In the genomic region with DNA sequence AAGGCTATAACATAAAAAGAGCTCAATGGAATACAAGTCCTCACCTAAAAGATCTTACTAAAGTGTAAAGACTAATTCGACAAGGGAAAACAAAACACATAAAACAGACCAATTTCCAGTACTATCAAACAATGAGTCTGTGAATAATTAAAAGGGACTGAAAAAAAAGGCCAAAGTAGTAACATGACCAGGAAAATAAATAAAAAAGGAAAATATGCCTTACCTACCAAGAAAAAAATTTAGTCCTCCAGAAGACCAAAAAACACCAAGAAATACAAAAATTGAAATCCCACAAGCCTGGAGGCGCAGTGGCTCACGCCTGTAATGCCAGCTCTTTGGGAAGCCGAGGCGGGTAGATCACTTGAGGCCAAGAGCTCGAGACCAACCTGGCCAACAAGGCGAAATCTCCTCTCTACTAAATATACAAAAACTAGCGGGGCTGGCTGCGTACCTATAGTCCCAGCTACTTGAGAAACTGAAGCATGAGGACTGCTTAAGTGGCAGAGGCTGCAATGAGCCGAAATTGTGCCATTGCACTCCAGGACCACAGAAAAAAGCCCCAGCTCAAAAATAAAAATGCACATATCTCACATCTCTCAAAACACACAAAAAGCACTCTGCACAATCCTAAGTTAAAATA, we compare ENCODE assay signal across 8 cellular contexts.
DNase-seq lines count a peak whose midpoint lies in the region; ATAC-seq lines count a peak whose summit lies in the region.

No MANE protein-coding gene starts in this region.

- H3K9me3 ChIP-seq in right cardiac atrium (ENCODE audit: control insufficient read depth, low read length): no peaks in the 10 kb centered on the region

- H3K27me3 ChIP-seq in right cardiac atrium (ENCODE audit: control insufficient read depth, insufficient read depth): no peaks in the 10 kb centered on the region

- ATAC-seq in GM18498 (IDR thresholded peaks at IDR 0.05; ENCODE audit: unreplicated experiment) (peak; percentile 52), HG03135 (IDR thresholded peaks at IDR 0.05; ENCODE audit: unreplicated experiment) (peak; percentile 51), right cardiac atrium (peak in 1 of 2 donors; percentile 8), GM18873 (IDR thresholded peaks at IDR 0.05; ENCODE audit: low FRiP score, unreplicated experiment) (no peak)

- 32% methylated on average over 10 of the region's 10 CpGs for WGBS in right cardiac atrium

- H3K27ac ChIP-seq in right cardiac atrium (ENCODE audit: low read length): peak overlapping the region; percentile 92

- H3K4me3 ChIP-seq in right cardiac atrium (ENCODE audit: low read length): peak overlapping the region; percentile 81

- intact Hi-C loops in right cardiac atrium (cut with DNase I): loop anchor here in 1 of 4 donors (5.0 kb wide), 1 partner anchor 109 kb away; no protein-coding TSS in a partner anchor

- DNase-seq in activated T-cell treated with anti-CD3 and anti-CD28 coated beads for 48 hours (ENCODE audit: low read depth) (peak; percentile 30), right cardiac atrium (no peak), SHP77 treated with DMSO at 0.1 percent for 48 hours (lab: John Stamatoyannopoulos, UW) (no peak), NCI-H1436 treated with DMSO at 0.1 percent for 48 hours (lab: John Stamatoyannopoulos, UW) (no peak)
- peak; percentile 23 to 36 for DNase-seq in stimulated activated CD4-positive, alpha-beta T cell treated with anti-CD3 and anti-CD28 coated beads, Interleukin-2, amount 100 ng/mL, for 48 hours

- H3K4me1 ChIP-seq in right cardiac atrium (ENCODE audit: control insufficient read depth, insufficient read depth, low read length): peaks cover 3% of the 10 kb centered on the region

Comparison
In these comparisons a context has a peak if more than half of its experiments do, and no peak if none do; other contexts are left out.
1. DNase-seq: peak in activated T-cell treated with anti-CD3 and anti-CD28 coated beads for 48 hours (single experiment) and stimulated activated CD4-positive, alpha-beta T cell treated with anti-CD3 and anti-CD28 coated beads, Interleukin-2, amount 100 ng/mL, for 48 hours (2 of 2); none in right cardiac atrium (0 of 3), SHP77 treated with DMSO at 0.1 percent for 48 hours (single experiment) and NCI-H1436 treated with DMSO at 0.1 percent for 48 hours (single experiment).